In genomic region chr12:124917841-124918621, GRCh38 we compare ENCODE assay signal across 1 cellular context.
TF ChIP-seq lines count a peak whose summit lies in the region.

No MANE protein-coding gene starts in this region.

TF ChIP-seq in GM23338, 12 proteins besides CTCF, POLR2A, EP300 and RAD21 (continued from another document):
- no peak for TF ChIP-seq REST (IDR thresholded peaks at IDR 0.05; ENCODE audit: unreplicated experiment)
- TF ChIP-seq EZH2 (IDR thresholded peaks at IDR 0.05; ENCODE audit: low read depth, unreplicated experiment) = no peak
- no peak for TF ChIP-seq POLR2AphosphoS5 (IDR thresholded peaks at IDR 0.05; ENCODE audit: low read depth)
